In the genomic region with DNA sequence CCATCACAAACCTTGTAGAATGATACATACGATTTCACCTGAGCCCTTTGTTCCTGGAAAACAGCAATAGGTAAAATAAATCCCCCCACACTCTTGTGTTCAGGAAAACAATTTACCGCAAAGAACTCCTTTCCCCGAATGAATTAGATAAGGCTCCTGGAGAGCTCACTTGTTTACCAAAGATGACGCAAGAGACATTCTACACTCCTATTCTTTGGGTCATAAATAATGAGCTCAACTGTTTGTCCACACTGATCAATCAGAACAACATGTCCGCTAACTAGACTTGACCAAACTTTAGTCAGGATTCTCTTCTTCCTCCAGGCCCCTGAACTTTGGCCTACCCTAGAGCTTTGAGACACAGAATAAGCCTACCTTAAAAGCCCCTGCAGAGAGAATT, we compare ENCODE assay signal across 22 cellular contexts.
"Had no signal": no experiment of that assay in that cellular context is flagged by ENCODE, and none has a peak within 500 bp of the region (broad histone marks: within the 10 kb centered on the region; RNA-seq: fewer than 3 reads in every experiment).

No MANE protein-coding gene starts in this region.

- DNase-seq: dorsolateral prefrontal cortex; effector CD4-positive, alpha-beta T cell; kidney; mesenchymal stem cell; mucosa of descending colon; naive B cell; pancreas; right lobe of liver; stimulated activated CD4-positive, alpha-beta T cell treated with anti-CD3 and anti-CD28 coated beads, Interleukin-12 subunit alpha, Interleukin-12 subunit beta, amount 100 ng/mL, for 4 hours; stimulated activated CD4-positive, alpha-beta T cell treated with anti-CD3 and anti-CD28 coated beads, Interleukin-1b, Interleukin-23, amount 100 ng/mL, for 48 hours; stimulated activated CD4-positive, alpha-beta T cell treated with anti-CD3 and anti-CD28 coated beads, Interleukin-4, amount 100 ng/mL, for 1 hour; stimulated activated naive CD4-positive, alpha-beta T cell treated with Interleukin-2 at 50 U/mL for 16 hours; stomach; thyroid gland; upper lobe of left lung had no signal

- H3K4me1 ChIP-seq: pancreas, right lobe of liver, stomach, thyroid gland, upper lobe of left lung had no signal

- H3K4me2 ChIP-seq: smooth muscle cell had no signal

- H3K4me3 ChIP-seq: dorsolateral prefrontal cortex, mucosa of descending colon, pancreas, right lobe of liver, smooth muscle cell, stomach, thyroid gland, upper lobe of left lung had no signal

- H3K27me3 ChIP-seq: dorsolateral prefrontal cortex, neutrophil, pancreas, right lobe of liver, stomach, thyroid gland, upper lobe of left lung had no signal

- H3K27ac ChIP-seq: dorsolateral prefrontal cortex, neutrophil, pancreas, right lobe of liver, stomach, thyroid gland, upper lobe of left lung had no signal

- FAIRE-seq: frontal cortex, kidney, pancreas, urothelium cell line had no signal

- ATAC-seq: left lobe of liver; mucosa of descending colon; natural killer cell treated with Interleukin-12 subunit alpha and Interleukin-12 subunit beta and Interleukin-15 and Interleukin-18, amount 100 ng/mL, for 72 hours; stimulated activated effector memory CD8-positive, alpha-beta T cell treated with anti-CD3 and anti-CD28 coated beads, Interleukin-12 subunit alpha, Interleukin-12 subunit beta, amount 100 ng/mL, for 72 hours had no signal

- H3K36me3 ChIP-seq: neutrophil, pancreas, right lobe of liver, stomach, thyroid gland, upper lobe of left lung had no signal

- H3K9me3 ChIP-seq: mucosa of descending colon, neutrophil, pancreas, right lobe of liver, stomach, thyroid gland, upper lobe of left lung had no signal
